ENCODE assay signal across 15 cellular contexts in genomic region chr14:77613207-77613606, GRCh38. TPM values are rescaled to one million over a fixed set of nuclear protein-coding genes. Genes with fewer than 3 reads are reported as not detected.
DNase-seq lines count a peak whose midpoint lies in the region; ATAC-seq, FAIRE-seq and TF ChIP-seq lines count a peak whose summit lies in the region.
"Had no signal": no experiment of that assay in that cellular context is flagged by ENCODE, and none has a peak within 500 bp of the region (broad histone marks: within the 10 kb centered on the region; RNA-seq: fewer than 3 reads in every experiment).

No MANE protein-coding gene starts in this region.

- DNase-seq in activated CD8-positive, alpha-beta T cell treated with anti-CD3 and anti-CD28 coated beads, Interleukin-2, amount 10 ng/mL, durations not matched to agents 7 days and 5 days, result no peak
- DNase-seq in activated CD8-positive, alpha-beta T cell treated with anti-CD3 and anti-CD28 coated beads for 36 hours, result no peak
- DNase-seq in NCI-H748 treated with DMSO at 0.1 percent for 48 hours (lab: John Stamatoyannopoulos, UW) (peak; percentile 9), endothelial cell of umbilical vein (ENCODE audit: low read depth, low spot score) (peak; percentile 33), UCSD-AML1 (lab: John Stamatoyannopoulos, UW; ENCODE audit: unreplicated experiment) (no peak)
- no peak for DNase-seq in stimulated activated naive CD8-positive, alpha-beta T cell treated with anti-CD3 and anti-CD28 coated beads, Interleukin-15, amount 100 ng/mL, for 72 hours
- DNase-seq: activated CD4-positive, alpha-beta T cell treated with anti-CD3 and anti-CD28 coated beads for 48 hours; activated naive CD4-positive, alpha-beta T cell treated with anti-CD3 and anti-CD28 coated beads, Interleukin-2, amount 10 ng/mL, durations not matched to agents 7 days and 5 days; GF-D8; heart left ventricle; stimulated activated CD4-positive, alpha-beta T cell treated with anti-CD3 and anti-CD28 coated beads, Interleukin-2, amount 100 ng/mL, for 48 hours had no signal

- H3K9ac ChIP-seq in endothelial cell of umbilical vein (replicated peaks; ENCODE audit: extremely low read depth, insufficient read depth, low read length), result no peak overlapping the region
- H3K9ac ChIP-seq: parathyroid adenoma had no signal

- no TSS peak for BruUV-seq in endothelial cell of umbilical vein (replicated peaks; lab: Mats Ljungman, UMichigan)

- H3K4me3 ChIP-seq in endothelial cell of umbilical vein (replicated peaks in 1 of 3; ENCODE audit: insufficient read depth in 1 of 3, low read depth in 1 of 3, low read length in 3 of 3), result peak overlapping the region in 1 of 3 experiments; percentile 3
- H3K4me3 ChIP-seq: heart left ventricle, lung had no signal

- no peak for TF ChIP-seq CTCF in activated CD8-positive, alpha-beta T cell treated with anti-CD3 and anti-CD28 coated beads for 36 hours (IDR thresholded peaks at IDR 0.05)
- TF ChIP-seq CTCF in endothelial cell of umbilical vein (IDR thresholded peaks at IDR 0.05; ENCODE audit: extremely low read depth in 1 of 2, insufficient read depth in 1 of 2, low read depth in 1 of 2, low read length in 2 of 2), result no peak

- no peak overlapping the region for H3K27ac ChIP-seq in endothelial cell of umbilical vein (ENCODE audit: insufficient read depth, low read depth, low read length)
- H3K27ac ChIP-seq: heart left ventricle, parathyroid adenoma had no signal

- peak overlapping the region; percentile 51 for H3K4me2 ChIP-seq in endothelial cell of umbilical vein (ENCODE audit: insufficient read depth, low read length)

- H3K27ac Mint-ChIP-seq in activated CD8-positive, alpha-beta T cell treated with anti-CD3 and anti-CD28 coated beads, Interleukin-2, amount 10 ng/mL, durations not matched to agents 7 days and 5 days, result no peak overlapping the region
- no peak overlapping the region for H3K27ac Mint-ChIP-seq in activated CD8-positive, alpha-beta T cell treated with anti-CD3 and anti-CD28 coated beads for 36 hours
- no peak overlapping the region for H3K27ac Mint-ChIP-seq in stimulated activated naive CD8-positive, alpha-beta T cell treated with anti-CD3 and anti-CD28 coated beads, Interleukin-15, amount 100 ng/mL, for 72 hours
- H3K27ac Mint-ChIP-seq: activated naive CD4-positive, alpha-beta T cell treated with anti-CD3 and anti-CD28 coated beads, Interleukin-2, amount 10 ng/mL, durations not matched to agents 7 days and 5 days had no signal

- H3K36me3 ChIP-seq in endothelial cell of umbilical vein (ENCODE audit: control insufficient read depth in 2 of 2, extremely low read depth in 1 of 2, insufficient read depth in 2 of 2, low read length in 2 of 2), result no peaks in the 10 kb centered on the region
- H3K36me3 ChIP-seq: heart left ventricle had no signal

- no peak overlapping the region for H2AFZ ChIP-seq in endothelial cell of umbilical vein (ENCODE audit: low read depth, low read length)
- H2AFZ ChIP-seq: parathyroid adenoma had no signal

- peaks cover 0 to 1% of the 10 kb centered on the region in 2 experiments for H3K27me3 ChIP-seq in endothelial cell of umbilical vein (ENCODE audit: control insufficient read depth in 2 of 2, insufficient read depth in 2 of 2, low read length in 2 of 2)
- H3K27me3 ChIP-seq: heart left ventricle had no signal

- H3K79me2 ChIP-seq in endothelial cell of umbilical vein (ENCODE audit: control insufficient read depth, insufficient read depth, low read length), result peaks cover 75% of the 10 kb centered on the region

- H3K27me3 Mint-ChIP-seq in activated CD8-positive, alpha-beta T cell treated with anti-CD3 and anti-CD28 coated beads, Interleukin-2, amount 10 ng/mL, durations not matched to agents 7 days and 5 days (ENCODE audit: low read depth), result no peaks in the 10 kb centered on the region
- no peaks in the 10 kb centered on the region for H3K27me3 Mint-ChIP-seq in activated CD8-positive, alpha-beta T cell treated with anti-CD3 and anti-CD28 coated beads for 36 hours
- no peaks in the 10 kb centered on the region for H3K27me3 Mint-ChIP-seq in stimulated activated naive CD8-positive, alpha-beta T cell treated with anti-CD3 and anti-CD28 coated beads, Interleukin-15, amount 100 ng/mL, for 72 hours

- dilution Hi-C loops in endothelial cell of umbilical vein (cut with MboI; ENCODE audit: extremely low pct_ligation_motif_present, low sequenced_read_pairs), result no loop called here

- intact Hi-C loops in activated CD8-positive, alpha-beta T cell treated with anti-CD3 and anti-CD28 coated beads for 36 hours (cut with micrococcal nuclease), result no loop called here
- intact Hi-C loops in endothelial cell of umbilical vein (cut with micrococcal nuclease), result loop anchor here (10.0 kb wide), 1 partner anchor 658 kb away; no protein-coding TSS in a partner anchor

- H4K20me1 ChIP-seq in endothelial cell of umbilical vein (replicated peaks; ENCODE audit: control insufficient read depth, extremely low read depth, insufficient read depth, low read length), result no peaks in the 10 kb centered on the region

- POLR2A ChIA-PET in activated CD8-positive, alpha-beta T cell treated with anti-CD3 and anti-CD28 coated beads, Interleukin-2, amount 10 ng/mL, durations not matched to agents 7 days and 5 days (lab: Charles Lee), result no interaction called here
- POLR2A ChIA-PET in activated CD8-positive, alpha-beta T cell treated with anti-CD3 and anti-CD28 coated beads for 36 hours (lab: Charles Lee), result interaction anchor here (0.6 kb wide), 2 partner anchors 28 to 246 kb away, joined by 3 read pairs; no protein-coding TSS in a partner anchor
- POLR2A ChIA-PET in endothelial cell of umbilical vein (lab: Charles Lee), result interaction anchor here (0.6 kb wide), 1 partner anchor 32 kb away, joined by 7 read pairs; no protein-coding TSS in a partner anchor

- CTCF ChIA-PET in activated CD8-positive, alpha-beta T cell treated with anti-CD3 and anti-CD28 coated beads, Interleukin-2, amount 10 ng/mL, durations not matched to agents 7 days and 5 days (lab: Charles Lee), result interaction anchor here (0.7 to 2.1 kb wide), 6 partner anchors 9 to 155 kb away, joined by 3 to 10 read pairs (median 4); no protein-coding TSS in a partner anchor
- CTCF ChIA-PET in activated CD8-positive, alpha-beta T cell treated with anti-CD3 and anti-CD28 coated beads for 36 hours (lab: Charles Lee), result interaction anchor here (0.7 to 2.1 kb wide), 4 partner anchors 8 to 154 kb away, joined by 3 to 7 read pairs (median 4); no protein-coding TSS in a partner anchor
- CTCF ChIA-PET in endothelial cell of umbilical vein (lab: Charles Lee), result interaction anchor here (0.8 to 1.6 kb wide), 5 partner anchors 10 to 187 kb away, joined by 3 to 8 read pairs (median 5); partner anchors contain the start of gene ADCK1

- peaks cover 33% of the 10 kb centered on the region for H3K4me1 ChIP-seq in endothelial cell of umbilical vein (ENCODE audit: control insufficient read depth, extremely low read depth, insufficient read depth, low read length)

- H3K9me3 ChIP-seq in endothelial cell of umbilical vein (replicated peaks; ENCODE audit: control insufficient read depth, insufficient read depth, low read length), result no peaks in the 10 kb centered on the region
- H3K9me3 ChIP-seq: heart left ventricle had no signal

- H3K4me1 Mint-ChIP-seq in activated CD8-positive, alpha-beta T cell treated with anti-CD3 and anti-CD28 coated beads, Interleukin-2, amount 10 ng/mL, durations not matched to agents 7 days and 5 days (ENCODE audit: low read depth), result peaks cover 62% of the 10 kb centered on the region
- peaks cover 41% of the 10 kb centered on the region for H3K4me1 Mint-ChIP-seq in activated CD8-positive, alpha-beta T cell treated with anti-CD3 and anti-CD28 coated beads for 36 hours (ENCODE audit: low read depth)
- H3K4me1 Mint-ChIP-seq in stimulated activated naive CD8-positive, alpha-beta T cell treated with anti-CD3 and anti-CD28 coated beads, Interleukin-15, amount 100 ng/mL, for 72 hours, result peaks cover 54% of the 10 kb centered on the region

- FAIRE-seq in endothelial cell of umbilical vein (lab: Jason Lieb, UNC), result no peak

- H3K4me3 Mint-ChIP-seq in activated CD8-positive, alpha-beta T cell treated with anti-CD3 and anti-CD28 coated beads, Interleukin-2, amount 10 ng/mL, durations not matched to agents 7 days and 5 days, result peak overlapping the region; percentile 93
- H3K4me3 Mint-ChIP-seq in activated CD8-positive, alpha-beta T cell treated with anti-CD3 and anti-CD28 coated beads for 36 hours, result no peak overlapping the region
- peak overlapping the region; percentile 15 to 55 for H3K4me3 Mint-ChIP-seq in stimulated activated naive CD8-positive, alpha-beta T cell treated with anti-CD3 and anti-CD28 coated beads, Interleukin-15, amount 100 ng/mL, for 72 hours

- no peak for ATAC-seq in activated CD8-positive, alpha-beta T cell treated with anti-CD3 and anti-CD28 coated beads, Interleukin-2, amount 10 ng/mL, durations not matched to agents 7 days and 5 days
- ATAC-seq in activated CD8-positive, alpha-beta T cell treated with anti-CD3 and anti-CD28 coated beads for 36 hours, result no peak
- ATAC-seq in stimulated activated naive CD8-positive, alpha-beta T cell treated with anti-CD3 and anti-CD28 coated beads, Interleukin-15, amount 100 ng/mL, for 72 hours, result no peak
- no peak for ATAC-seq in GM18502 (IDR thresholded peaks at IDR 0.05; ENCODE audit: poor library complexity, unreplicated experiment)
- no peak for ATAC-seq in HG03139 (IDR thresholded peaks at IDR 0.05; ENCODE audit: unreplicated experiment)
- ATAC-seq: heart left ventricle had no signal

- H3K36me3 Mint-ChIP-seq in activated CD8-positive, alpha-beta T cell treated with anti-CD3 and anti-CD28 coated beads, Interleukin-2, amount 10 ng/mL, durations not matched to agents 7 days and 5 days (ENCODE audit: low read depth), result peaks cover 38% of the 10 kb centered on the region
- peaks cover 13% of the 10 kb centered on the region for H3K36me3 Mint-ChIP-seq in activated CD8-positive, alpha-beta T cell treated with anti-CD3 and anti-CD28 coated beads for 36 hours (ENCODE audit: low read depth)

- H3K9me3 Mint-ChIP-seq in activated CD8-positive, alpha-beta T cell treated with anti-CD3 and anti-CD28 coated beads, Interleukin-2, amount 10 ng/mL, durations not matched to agents 7 days and 5 days (ENCODE audit: insufficient read depth), result no peaks in the 10 kb centered on the region
- no peaks in the 10 kb centered on the region for H3K9me3 Mint-ChIP-seq in activated CD8-positive, alpha-beta T cell treated with anti-CD3 and anti-CD28 coated beads for 36 hours
- H3K9me3 Mint-ChIP-seq in stimulated activated naive CD8-positive, alpha-beta T cell treated with anti-CD3 and anti-CD28 coated beads, Interleukin-15, amount 100 ng/mL, for 72 hours, result no peaks in the 10 kb centered on the region
- H3K9me3 Mint-ChIP-seq: activated naive CD4-positive, alpha-beta T cell treated with anti-CD3 and anti-CD28 coated beads, Interleukin-2, amount 10 ng/mL, durations not matched to agents 7 days and 5 days had no signal

- TF ChIP-seq POLR2A in endothelial cell of umbilical vein (IDR thresholded peaks at IDR 0.05; ENCODE audit: low read depth, low read length), result no peak

- no peaks in the 10 kb centered on the region for H3K9me1 ChIP-seq in endothelial cell of umbilical vein (replicated peaks; ENCODE audit: control insufficient read depth, extremely low read depth, insufficient read depth, low read length)

RNA-seq across cellular contexts. Expression of gene SPTLC2, which starts 3.2 kb away (rescaled TPM):
- 10 to 100 TPM; 76.5 to 80.4 TPM for total RNA-seq in activated CD8-positive, alpha-beta T cell treated with anti-CD3 and anti-CD28 coated beads, Interleukin-2, amount 10 ng/mL, durations not matched to agents 7 days and 5 days
- total RNA-seq in activated CD8-positive, alpha-beta T cell treated with anti-CD3 and anti-CD28 coated beads for 36 hours, result 10 to 100 TPM; 23.7 to 30.2 TPM
- 57.2 and 71.3 TPM in 2 replicates for total RNA-seq in endothelial cell of umbilical vein
- polyA plus RNA-seq in endothelial cell of umbilical vein, result 13.3 and 19.1 TPM in 2 replicates
- 21.1 and 24.2 TPM in 2 replicates for polyA plus RNA-seq in endothelial cell of umbilical vein (2011; cell fraction: cytosol; rRNA removed)
- 20.1 and 28.5 TPM in 2 replicates for polyA plus RNA-seq in endothelial cell of umbilical vein (2011; cell fraction: nucleus; rRNA removed)
- polyA plus RNA-seq in endothelial cell of umbilical vein (2012), result 25.9 and 32.7 TPM in 2 replicates
- 57.7 and 96.5 TPM in 2 replicates for polyA minus RNA-seq in endothelial cell of umbilical vein
- polyA minus RNA-seq in endothelial cell of umbilical vein (2011; cell fraction: cytosol; rRNA and poly(A)+ RNA removed), result 11.7 TPM
- polyA minus RNA-seq in endothelial cell of umbilical vein (2011; cell fraction: nucleus; rRNA and poly(A)+ RNA removed), result 24.8 and 35.8 TPM in 2 replicates

Comparison
In these comparisons a context has a peak if more than half of its experiments do, and no peak if none do; other contexts are left out.
1. DNase-seq: peak in NCI-H748 treated with DMSO at 0.1 percent for 48 hours (single experiment) and endothelial cell of umbilical vein (single experiment); none in activated CD8-positive, alpha-beta T cell treated with anti-CD3 and anti-CD28 coated beads, Interleukin-2, amount 10 ng/mL, durations not matched to agents 7 days and 5 days (single experiment), activated CD8-positive, alpha-beta T cell treated with anti-CD3 and anti-CD28 coated beads for 36 hours (single experiment), stimulated activated naive CD8-positive, alpha-beta T cell treated with anti-CD3 and anti-CD28 coated beads, Interleukin-15, amount 100 ng/mL, for 72 hours (0 of 2) and UCSD-AML1 (single experiment).